Comparison of ENCODE assay signal across 8 cellular contexts in genomic region chr5:65926893-65927292, GRCh38. TPM values are rescaled to one million over a fixed set of nuclear protein-coding genes. Genes with fewer than 3 reads are reported as not detected.
DNase-seq lines count a peak whose midpoint lies in the region; ATAC-seq, FAIRE-seq and TF ChIP-seq lines count a peak whose summit lies in the region.

No MANE protein-coding gene starts in this region.

- in situ Hi-C loops in GM13976 (cut with MboI; ENCODE audit: low sequenced_read_pairs, unreplicated experiment), result no loop called here

- H3K27ac ChIP-seq in caudate nucleus (ENCODE audit: low read depth, low read length) (peak overlapping the region; percentile 96), aorta (ENCODE audit: low read depth in 1 of 2, low read length in 2 of 2) (peak overlapping the region; percentile 94 to 98)

- no peaks in the 10 kb centered on the region for H3K27me3 ChIP-seq in GM06990 (replicated peaks; ENCODE audit: control insufficient read depth, insufficient read depth, low read length)
- no peaks in the 10 kb centered on the region for H3K27me3 ChIP-seq in aorta (ENCODE audit: control insufficient read depth in 1 of 2, insufficient read depth in 2 of 2, low read length in 1 of 2)

- H3K4me3 ChIP-seq in GM06990 (replicated peaks; ENCODE audit: low read depth, low read length) (peak overlapping the region; percentile 98), aorta (ENCODE audit: low read length in 2 of 2) (peak overlapping the region; percentile 69 to 95)

- peak overlapping the region; percentile 89 for H3K4me3 Mint-ChIP-seq in mesothelial cell of epicardium

- H3K9me3 ChIP-seq in aorta (ENCODE audit: control insufficient read depth, low read length), result no peaks in the 10 kb centered on the region

- intact Hi-C loops in aorta (cut with DNase I), result loop anchor here (2.0 to 10.0 kb wide), 5 partner anchors 88 to 302 kb away; partner anchors contain the start of genes NLN (in 1 of the 2), SGTB (in 1 of the 2), SHLD3 (in 1 of the 2) and SREK1 (in 1 of the 2)

- H3K4me1 Mint-ChIP-seq in mesothelial cell of epicardium, result peaks cover 38% of the 10 kb centered on the region

- no peak for FAIRE-seq in H54 (lab: Jason Lieb, UNC)

- no peaks in the 10 kb centered on the region for H3K27me3 Mint-ChIP-seq in mesothelial cell of epicardium (ENCODE audit: low read depth)

- no peak for ATAC-seq in aorta (ENCODE audit: low FRiP score)
- no peak for ATAC-seq in activated CD4-positive, CD25-positive, alpha-beta regulatory T cell treated with anti-CD3 and anti-CD28 coated beads, Interleukin-2, amount 50 U/mL, for 24 hours

- no peaks in the 10 kb centered on the region for H3K9me3 Mint-ChIP-seq in mesothelial cell of epicardium

- 0% methylated on average over 16 of the region's 16 CpGs for WGBS in aorta, 2 donors

- no peaks in the 10 kb centered on the region for H3K4me1 ChIP-seq in aorta (ENCODE audit: control insufficient read depth in 1 of 2, insufficient read depth in 2 of 2, low read length in 2 of 2)

- H3K36me3 ChIP-seq in GM06990 (ENCODE audit: control insufficient read depth, insufficient read depth, low read length) (no peaks in the 10 kb centered on the region), aorta (ENCODE audit: control insufficient read depth in 1 of 2, insufficient read depth in 2 of 2, low read length in 1 of 2) (no peaks in the 10 kb centered on the region)

- H3K27ac Mint-ChIP-seq in mesothelial cell of epicardium, result peak overlapping the region; percentile 98

- no peak for DNase-seq in GM06990 (ENCODE audit: extremely low read depth, insufficient read length)
- peak; percentile 32 for DNase-seq in NCI-H748 treated with DMSO at 0.1 percent for 48 hours (lab: John Stamatoyannopoulos, UW)
- DNase-seq in caudate nucleus (lab: John Stamatoyannopoulos, UW), result peak in 1 of 61 donors; percentile 5
- DNase-seq in mesothelial cell of epicardium (ENCODE audit: low spot score in 2 of 2, unreplicated experiment in 2 of 2), result peak in 1 of 2 experiments; percentile 41
- DNase-seq in aorta, result no peak
- DNase-seq in GM13976 (ENCODE audit: low spot score), result no peak
- DNase-seq in H54 (ENCODE audit: insufficient read length, low spot score), result no peak

- no peak for TF ChIP-seq POLR2A in H54 (IDR thresholded peaks at IDR 0.05; ENCODE audit: low read depth, low read length)

- H3K36me3 Mint-ChIP-seq in mesothelial cell of epicardium, result peaks cover 4% of the 10 kb centered on the region

- TF ChIP-seq CTCF in GM06990 (IDR thresholded peaks at IDR 0.05; ENCODE audit: insufficient read depth, low read length, poor library complexity, severe bottlenecking), result no peak
- no peak for TF ChIP-seq CTCF in mesothelial cell of epicardium (IDR thresholded peaks at IDR 0.05; ENCODE audit: unreplicated experiment)
- no peak for TF ChIP-seq CTCF in GM13976 (IDR thresholded peaks at IDR 0.05; ENCODE audit: borderline replicate concordance, control extremely low read depth, extremely low read depth, insufficient read depth, missing control alignments)

RNA-seq across cellular contexts. Expression of gene ERBIN, which starts 0.5 kb away (rescaled TPM):
- total RNA-seq in mesothelial cell of epicardium, result 75.7 to 83.3 TPM (median 81.8 TPM) in 3 replicates
- total RNA-seq in aorta, result 10 to 100 TPM; 64.0 to 78.6 TPM
- 10 to 100 TPM; 15.2 to 17.2 TPM for polyA plus RNA-seq in aorta
